ENCODE assay signal across 33 cellular contexts in the genomic region with DNA sequence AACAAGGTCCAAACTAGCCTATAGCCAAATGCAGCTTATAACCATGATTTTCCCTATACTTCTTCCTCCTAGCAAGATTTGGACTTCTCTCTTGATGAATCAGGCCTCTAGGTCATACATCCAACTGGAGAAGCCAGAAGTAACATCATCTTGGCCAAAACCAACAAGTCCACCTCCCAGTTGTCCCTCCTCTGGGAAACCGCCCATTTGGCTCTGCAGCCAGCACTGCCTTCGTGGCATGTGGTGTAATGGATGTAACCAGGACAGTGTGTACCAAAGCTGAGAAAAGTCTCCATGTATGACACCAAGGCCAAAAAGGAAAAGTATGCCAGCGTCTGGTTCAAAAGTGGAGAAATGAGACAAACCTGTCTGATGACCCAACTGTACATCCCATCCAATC. TPM values are rescaled to one million over a fixed set of nuclear protein-coding genes. Genes with fewer than 3 reads are reported as not detected.
DNase-seq lines count a peak whose midpoint lies in the region; ATAC-seq, FAIRE-seq and TF ChIP-seq lines count a peak whose summit lies in the region.
"Had no signal": no experiment of that assay in that cellular context is flagged by ENCODE, and none has a peak within 500 bp of the region (broad histone marks: within the 10 kb centered on the region; RNA-seq: fewer than 3 reads in every experiment).

No MANE protein-coding gene starts in this region.

- TF ChIP-seq CTCF in right atrium auricular region (IDR thresholded peaks at IDR 0.05) (no peak), gastrocnemius medialis (IDR thresholded peaks at IDR 0.05 in 4 of 5, conservative IDR thresholded peaks at IDR 0.05 in 1 of 5) (no peak)

- peaks cover 8% of the 10 kb centered on the region for H3K27me3 Mint-ChIP-seq in activated CD8-positive, alpha-beta memory T cell treated with anti-CD3 and anti-CD28 coated beads, Interleukin-2, amount 10 ng/mL, durations not matched to agents 7 days and 5 days
- H3K27me3 Mint-ChIP-seq in effector memory CD8-positive, alpha-beta T cell, result peaks cover 19 to 20% of the 10 kb centered on the region in 2 donors

- H3K36me3 ChIP-seq in right atrium auricular region (peaks cover 7% of the 10 kb centered on the region), gastrocnemius medialis (no peaks in the 10 kb centered on the region), GM23248 (ENCODE audit: low read depth) (no peaks in the 10 kb centered on the region)
- H3K36me3 ChIP-seq: stomach, upper lobe of right lung had no signal

- H3K4me1 ChIP-seq in right atrium auricular region (peaks cover 0 to 34% of the 10 kb centered on the region in 2 donors), gastrocnemius medialis (peaks cover 0 to 10% of the 10 kb centered on the region in 2 donors), GM23248 (ENCODE audit: insufficient read depth) (no peaks in the 10 kb centered on the region)
- H3K4me1 ChIP-seq: Caco-2, stomach, upper lobe of right lung had no signal

- no peaks in the 10 kb centered on the region for H3K9me3 Mint-ChIP-seq in activated CD8-positive, alpha-beta memory T cell treated with anti-CD3 and anti-CD28 coated beads, Interleukin-2, amount 10 ng/mL, durations not matched to agents 7 days and 5 days (ENCODE audit: low read depth)
- H3K9me3 Mint-ChIP-seq in effector memory CD8-positive, alpha-beta T cell, result no peaks in the 10 kb centered on the region
- H3K9me3 Mint-ChIP-seq: activated T-helper 1 cell treated with anti-CD3 and anti-CD28 coated beads, Interleukin-12 subunit alpha, Interleukin-12 subunit beta, Interleukin-2, Interleukin-4 antibody, amounts not matched to agents 30 ng/mL and 10 ng/mL and 1 ng/mL, durations not matched to agents 14 hours and 24 hours and 36 hours; brain; natural killer cell treated with Interleukin-12 subunit alpha and Interleukin-12 subunit beta and Interleukin-15 and Interleukin-18, amount 100 ng/mL, for 72 hours had no signal

- no peaks in the 10 kb centered on the region for H3F3A ChIP-seq in GM23248 (ENCODE audit: insufficient read depth)

- WGBS in GM23248 (ENCODE audit: low coverage in 1 of 2, low lambda C conversion rate in 2 of 2, missing lambda C conversion rate in 2 of 2), 2 experiments, result 5 to 6% methylated on average over 3 of the region's 3 CpGs

- CTCF ChIA-PET in activated CD8-positive, alpha-beta memory T cell treated with anti-CD3 and anti-CD28 coated beads, Interleukin-2, amount 10 ng/mL, durations not matched to agents 7 days and 5 days (lab: Charles Lee), result interaction anchor here (1.3 kb wide), 1 partner anchor 9 kb away, joined by 3 read pairs; no protein-coding TSS in a partner anchor

- no peak overlapping the region for H3K9ac ChIP-seq in GM23248

- H3K36me3 Mint-ChIP-seq in activated CD8-positive, alpha-beta memory T cell treated with anti-CD3 and anti-CD28 coated beads, Interleukin-2, amount 10 ng/mL, durations not matched to agents 7 days and 5 days, result no peaks in the 10 kb centered on the region
- no peaks in the 10 kb centered on the region for H3K36me3 Mint-ChIP-seq in effector memory CD8-positive, alpha-beta T cell (ENCODE audit: insufficient read depth)
- H3K36me3 Mint-ChIP-seq: brain; natural killer cell treated with Interleukin-12 subunit alpha and Interleukin-12 subunit beta and Interleukin-15 and Interleukin-18, amount 100 ng/mL, for 72 hours had no signal

- ATAC-seq in activated CD8-positive, alpha-beta memory T cell treated with anti-CD3 and anti-CD28 coated beads, Interleukin-2, amount 10 ng/mL, durations not matched to agents 7 days and 5 days, result no peak
- ATAC-seq in gastrocnemius medialis (peak; percentile 74 to 82), GM19467 (IDR thresholded peaks at IDR 0.05; ENCODE audit: unreplicated experiment) (no peak)
- ATAC-seq in effector memory CD8-positive, alpha-beta T cell (replicated peaks), result no peak
- ATAC-seq: activated CD4-positive, CD25-positive, alpha-beta regulatory T cell treated with anti-CD3 and anti-CD28 coated beads, Interleukin-2, amount 50 U/mL, for 24 hours; upper lobe of right lung had no signal

- H3K27ac Mint-ChIP-seq in activated CD8-positive, alpha-beta memory T cell treated with anti-CD3 and anti-CD28 coated beads, Interleukin-2, amount 10 ng/mL, durations not matched to agents 7 days and 5 days, result no peak overlapping the region
- no peak overlapping the region for H3K27ac Mint-ChIP-seq in effector memory CD8-positive, alpha-beta T cell
- H3K27ac Mint-ChIP-seq: activated T-helper 1 cell treated with anti-CD3 and anti-CD28 coated beads, Interleukin-12 subunit alpha, Interleukin-12 subunit beta, Interleukin-2, Interleukin-4 antibody, amounts not matched to agents 30 ng/mL and 10 ng/mL and 1 ng/mL, durations not matched to agents 14 hours and 24 hours and 36 hours; brain; natural killer cell treated with Interleukin-12 subunit alpha and Interleukin-12 subunit beta and Interleukin-15 and Interleukin-18, amount 100 ng/mL, for 72 hours had no signal

- in situ Hi-C loops in gastrocnemius medialis (cut with MboI; ENCODE audit: low sequenced_read_pairs in 4 of 4) (loop anchor here in 1 of 4 donors (25.0 kb wide), 1 partner anchor 385 kb away; a partner anchor contains a TSS), GM23248 (cut with MboI) (loop anchor here (25.0 kb wide), 1 partner anchor 385 kb away; a partner anchor contains a TSS)

- H3K4me2 ChIP-seq in GM23248 (ENCODE audit: unreplicated experiment), result no peak overlapping the region
- H3K4me2 ChIP-seq: PC-9 had no signal

- TF ChIP-seq POLR2A in gastrocnemius medialis (IDR thresholded peaks at IDR 0.05), result no peak

- intact Hi-C loops in gastrocnemius medialis (cut with DNase I; ENCODE audit: low total_unique reads), result no loop called here

- no peaks in the 10 kb centered on the region for H3K9me3 ChIP-seq in right atrium auricular region
- H3K9me3 ChIP-seq in gastrocnemius medialis, result no peaks in the 10 kb centered on the region
- no peaks in the 10 kb centered on the region for H3K9me3 ChIP-seq in GM23248 (ENCODE audit: low read depth)
- H3K9me3 ChIP-seq: Caco-2, stomach, upper lobe of right lung had no signal

- peak; percentile 74 for FAIRE-seq in urothelium cell line (lab: Jason Lieb, UNC)
- FAIRE-seq: G401.6, islet of Langerhans had no signal

- no peaks in the 10 kb centered on the region for H4K20me1 ChIP-seq in GM23248 (ENCODE audit: insufficient read depth)

- H3K27me3 ChIP-seq in right atrium auricular region, result no peaks in the 10 kb centered on the region
- H3K27me3 ChIP-seq in gastrocnemius medialis, result no peaks in the 10 kb centered on the region
- peaks cover 22% of the 10 kb centered on the region for H3K27me3 ChIP-seq in GM23248 (replicated peaks; ENCODE audit: insufficient read depth)
- H3K27me3 ChIP-seq: dorsolateral prefrontal cortex, upper lobe of right lung had no signal

- H3K4me3 ChIP-seq in right atrium auricular region, result no peak overlapping the region
- no peak overlapping the region for H3K4me3 ChIP-seq in gastrocnemius medialis
- no peak overlapping the region for H3K4me3 ChIP-seq in GM23248
- H3K4me3 ChIP-seq: dorsolateral prefrontal cortex, PC-9, stomach, upper lobe of right lung had no signal

- H3K79me2 ChIP-seq in GM23248 (ENCODE audit: insufficient read depth), result no peaks in the 10 kb centered on the region

- peak; percentile 1 for DNase-seq in activated CD8-positive, alpha-beta memory T cell treated with anti-CD3 and anti-CD28 coated beads, Interleukin-2, amount 50 U/mL, for 48 hours
- DNase-seq in activated CD8-positive, alpha-beta memory T cell treated with anti-CD3 and anti-CD28 coated beads, Interleukin-2, amount 10 ng/mL, durations not matched to agents 7 days and 5 days, result no peak
- peak; percentile 95 for DNase-seq in right atrium auricular region (ENCODE audit: low spot score)
- peak; percentile 54 to 70 for DNase-seq in gastrocnemius medialis
- DNase-seq in urothelium cell line (ENCODE audit: low spot score), result no peak
- DNase-seq in effector memory CD8-positive, alpha-beta T cell, result no peak
- DNase-seq in GM23248, result no peak
- DNase-seq: 8988T; activated CD4-positive, alpha-beta T cell treated with anti-CD3 and anti-CD28 coated beads, Interleukin-2, amount 50 U/mL, for 4 hours; activated CD8-positive, alpha-beta memory T cell treated with anti-CD3 and anti-CD28 coated beads, Interleukin-2, amount 50 U/mL, for 4 hours; activated naive CD4-positive, alpha-beta T cell treated with Interleukin-2 at 50 U/mL for 16 hours; Caco-2; dorsolateral prefrontal cortex; glutamatergic neuron; HCEC 1CT; NCI-H1417; NCI-H2081; NCI-H345; NCI-H69; occipital lobe; PC-9; SHP77; stimulated activated CD4-positive, alpha-beta T cell treated with anti-CD3 and anti-CD28 coated beads, Interleukin-2, amount 100 ng/mL, for 24 hours; stimulated activated CD8-positive, alpha-beta memory T cell treated with anti-CD3 and anti-CD28 coated beads, Interleukin-4, amount 100 ng/mL, for 48 hours; stomach; upper lobe of right lung had no signal

- H3K27ac ChIP-seq in right atrium auricular region (peak overlapping the region; percentile 48 to 65), gastrocnemius medialis (no peak overlapping the region), GM23248 (no peak overlapping the region)
- H3K27ac ChIP-seq: dorsolateral prefrontal cortex, PC-9, stomach, upper lobe of right lung had no signal

- H2AFZ ChIP-seq in GM23248, result no peak overlapping the region
- H2AFZ ChIP-seq: PC-9 had no signal

- H3K4me3 Mint-ChIP-seq in activated CD8-positive, alpha-beta memory T cell treated with anti-CD3 and anti-CD28 coated beads, Interleukin-2, amount 10 ng/mL, durations not matched to agents 7 days and 5 days, result no peak overlapping the region
- no peak overlapping the region for H3K4me3 Mint-ChIP-seq in effector memory CD8-positive, alpha-beta T cell
- H3K4me3 Mint-ChIP-seq: activated T-helper 1 cell treated with anti-CD3 and anti-CD28 coated beads, Interleukin-12 subunit alpha, Interleukin-12 subunit beta, Interleukin-2, Interleukin-4 antibody, amounts not matched to agents 30 ng/mL and 10 ng/mL and 1 ng/mL, durations not matched to agents 14 hours and 24 hours and 36 hours; brain; natural killer cell treated with Interleukin-12 subunit alpha and Interleukin-12 subunit beta and Interleukin-15 and Interleukin-18, amount 100 ng/mL, for 72 hours had no signal

- H3K4me1 Mint-ChIP-seq in activated CD8-positive, alpha-beta memory T cell treated with anti-CD3 and anti-CD28 coated beads, Interleukin-2, amount 10 ng/mL, durations not matched to agents 7 days and 5 days, result no peaks in the 10 kb centered on the region
- no peaks in the 10 kb centered on the region for H3K4me1 Mint-ChIP-seq in effector memory CD8-positive, alpha-beta T cell (ENCODE audit: low read depth in 2 of 2)

- no peaks in the 10 kb centered on the region for H3K9me2 ChIP-seq in GM23248 (ENCODE audit: insufficient read depth)

RNA-seq across cellular contexts. Expression of a gene that starts 59.3 kb away (rescaled TPM):
- 1 to 10 TPM; 3.3 to 8.1 TPM for total RNA-seq in activated CD8-positive, alpha-beta memory T cell treated with anti-CD3 and anti-CD28 coated beads, Interleukin-2, amount 10 ng/mL, durations not matched to agents 7 days and 5 days
- 10 to 100 TPM; 14.3 to 26.1 TPM for total RNA-seq in right atrium auricular region
- total RNA-seq in gastrocnemius medialis, result 1 to 10 TPM in 2 of 4 donors, under 1 TPM in 2; 0.56 to 6.1 (median 1.2) TPM
- total RNA-seq in GM23248 (2014; rRNA removed; shearing (Covaris generic)), result 2.6 and 2.9 TPM in 2 replicates
- polyA plus RNA-seq in GM23248 (2016; fragmentation: Nextera tagmentation; extraction: Ambion mirVana), result 2.1 and 2.2 TPM in 2 replicates

Comparison
In these comparisons a context has a peak if more than half of its experiments do, and no peak if none do; other contexts are left out.
1. DNase-seq: peak in activated CD8-positive, alpha-beta memory T cell treated with anti-CD3 and anti-CD28 coated beads, Interleukin-2, amount 50 U/mL, for 48 hours (single experiment), right atrium auricular region (single experiment) and gastrocnemius medialis (2 of 2); none in activated CD8-positive, alpha-beta memory T cell treated with anti-CD3 and anti-CD28 coated beads, Interleukin-2, amount 10 ng/mL, durations not matched to agents 7 days and 5 days (single experiment), urothelium cell line (single experiment), effector memory CD8-positive, alpha-beta T cell (0 of 3) and GM23248 (single experiment).
2. ATAC-seq: peak in gastrocnemius medialis (2 of 2); none in activated CD8-positive, alpha-beta memory T cell treated with anti-CD3 and anti-CD28 coated beads, Interleukin-2, amount 10 ng/mL, durations not matched to agents 7 days and 5 days (single experiment), GM19467 (single experiment) and effector memory CD8-positive, alpha-beta T cell (single experiment).
3. H3K27ac ChIP-seq: peak in right atrium auricular region (2 of 2); none in gastrocnemius medialis (0 of 4) and GM23248 (single experiment).